Comparison of ENCODE assay signal across 8 cellular contexts in genomic region chr5:32710859-32711692, GRCh38. TPM values are rescaled to one million over a fixed set of nuclear protein-coding genes. Genes with fewer than 3 reads are reported as not detected.
DNase-seq lines count a peak whose midpoint lies in the region; ATAC-seq and TF ChIP-seq lines count a peak whose summit lies in the region.

TSS of gene NPR3 (plus strand) at chr5:32711321. CDS start at chr5:32711777, 456 bp downstream.

- peaks cover 3% of the 10 kb centered on the region for H3K9me3 ChIP-seq in trophoblast cell (ENCODE audit: insufficient read depth, low read depth, low read length)

- TF ChIP-seq CTCF in activated CD8-positive, alpha-beta T cell treated with anti-CD3 and anti-CD28 coated beads for 36 hours (IDR thresholded peaks at IDR 0.05): no peak

- peak within 1 kb of the TSS; percentile 85 for H3K4me2 ChIP-seq in trophoblast cell (ENCODE audit: low read length)

- no peak within 1 kb of the TSS for H2BK120ac ChIP-seq in trophoblast cell (ENCODE audit: insufficient read depth, low read length, poor library complexity)

- peak within 1 kb of the TSS; percentile 72 for H3K4me3 Mint-ChIP-seq in activated CD8-positive, alpha-beta memory T cell treated with anti-CD3 and anti-CD28 coated beads, Interleukin-2, amount 10 ng/mL, durations not matched to agents 7 days and 5 days
- peak within 1 kb of the TSS; percentile 63 for H3K4me3 Mint-ChIP-seq in activated CD8-positive, alpha-beta T cell treated with anti-CD3 and anti-CD28 coated beads for 36 hours

- peak within 1 kb of the TSS; percentile 49 for H3K27ac Mint-ChIP-seq in activated CD8-positive, alpha-beta memory T cell treated with anti-CD3 and anti-CD28 coated beads, Interleukin-2, amount 10 ng/mL, durations not matched to agents 7 days and 5 days
- no peak within 1 kb of the TSS for H3K27ac Mint-ChIP-seq in activated CD8-positive, alpha-beta T cell treated with anti-CD3 and anti-CD28 coated beads for 36 hours

- H3K27ac ChIP-seq in trophoblast cell (ENCODE audit: low read depth, low read length): no peak within 1 kb of the TSS

- no peak within 1 kb of the TSS for H4K8ac ChIP-seq in trophoblast cell (ENCODE audit: low read depth, low read length)

- POLR2A ChIA-PET in activated CD8-positive, alpha-beta T cell treated with anti-CD3 and anti-CD28 coated beads for 36 hours (lab: Charles Lee): no interaction called here
- POLR2A ChIA-PET in HEK293T (lab: Yijun Ruan, JAX): no interaction called here

- no peaks in the 10 kb centered on the region for H3K9me3 Mint-ChIP-seq in activated CD8-positive, alpha-beta memory T cell treated with anti-CD3 and anti-CD28 coated beads, Interleukin-2, amount 10 ng/mL, durations not matched to agents 7 days and 5 days (ENCODE audit: low read depth)
- no peaks in the 10 kb centered on the region for H3K9me3 Mint-ChIP-seq in activated CD8-positive, alpha-beta T cell treated with anti-CD3 and anti-CD28 coated beads for 36 hours

- no peak within 1 kb of the TSS for H3K4ac ChIP-seq in trophoblast cell (ENCODE audit: low read depth, low read length)

- peaks cover 2% of the 10 kb centered on the region for H3K36me3 Mint-ChIP-seq in activated CD8-positive, alpha-beta memory T cell treated with anti-CD3 and anti-CD28 coated beads, Interleukin-2, amount 10 ng/mL, durations not matched to agents 7 days and 5 days
- H3K36me3 Mint-ChIP-seq in activated CD8-positive, alpha-beta T cell treated with anti-CD3 and anti-CD28 coated beads for 36 hours (ENCODE audit: low read depth): no peaks in the 10 kb centered on the region

- peaks cover 49% of the 10 kb centered on the region for H3K27me3 ChIP-seq in trophoblast cell (ENCODE audit: insufficient read depth, low read length)

- intact Hi-C loops in activated CD8-positive, alpha-beta T cell treated with anti-CD3 and anti-CD28 coated beads for 36 hours (cut with micrococcal nuclease): no loop called here
- intact Hi-C loops in cardiac septum (cut with DNase I): loop anchor here (2.0 to 5.0 kb wide), 4 partner anchors 81 to 666 kb away; no protein-coding TSS in a partner anchor

- peaks cover 14 to 25% of the 10 kb centered on the region in 2 experiments for H3K4me1 ChIP-seq in trophoblast cell (ENCODE audit: control insufficient read depth in 1 of 2, insufficient read depth in 2 of 2, low read length in 2 of 2)

- H4K91ac ChIP-seq in trophoblast cell (ENCODE audit: low read depth, low read length): no peak within 1 kb of the TSS

- H3K23ac ChIP-seq in trophoblast cell (ENCODE audit: low read length): no peak within 1 kb of the TSS

- H3K36me3 ChIP-seq in trophoblast cell (ENCODE audit: control insufficient read depth in 1 of 2, insufficient read depth in 2 of 2, low read length in 2 of 2): no peaks in the 10 kb centered on the region

- H3K4me3 ChIP-seq in trophoblast cell (ENCODE audit: low read depth, low read length): peak within 1 kb of the TSS; percentile 60

- no peak for ATAC-seq in activated CD8-positive, alpha-beta memory T cell treated with anti-CD3 and anti-CD28 coated beads, Interleukin-2, amount 10 ng/mL, durations not matched to agents 7 days and 5 days
- ATAC-seq in activated CD8-positive, alpha-beta T cell treated with anti-CD3 and anti-CD28 coated beads for 36 hours: no peak

- peaks cover 83% of the 10 kb centered on the region for H3K27me3 Mint-ChIP-seq in activated CD8-positive, alpha-beta memory T cell treated with anti-CD3 and anti-CD28 coated beads, Interleukin-2, amount 10 ng/mL, durations not matched to agents 7 days and 5 days
- peaks cover 56% of the 10 kb centered on the region for H3K27me3 Mint-ChIP-seq in activated CD8-positive, alpha-beta T cell treated with anti-CD3 and anti-CD28 coated beads for 36 hours

- no peak within 1 kb of the TSS for H3K9ac ChIP-seq in trophoblast cell (ENCODE audit: low read length)

- H3K14ac ChIP-seq in trophoblast cell (ENCODE audit: low read length): no peak within 1 kb of the TSS

- H4K12ac ChIP-seq in trophoblast cell (ENCODE audit: low read depth, low read length): no peak within 1 kb of the TSS

- H3K4me1 Mint-ChIP-seq in activated CD8-positive, alpha-beta memory T cell treated with anti-CD3 and anti-CD28 coated beads, Interleukin-2, amount 10 ng/mL, durations not matched to agents 7 days and 5 days: peaks cover 32% of the 10 kb centered on the region
- H3K4me1 Mint-ChIP-seq in activated CD8-positive, alpha-beta T cell treated with anti-CD3 and anti-CD28 coated beads for 36 hours (ENCODE audit: low read depth): peaks cover 35% of the 10 kb centered on the region

- no peak within 1 kb of the TSS for H2AK5ac ChIP-seq in trophoblast cell (ENCODE audit: low read length)

- CTCF ChIA-PET in activated CD8-positive, alpha-beta memory T cell treated with anti-CD3 and anti-CD28 coated beads, Interleukin-2, amount 10 ng/mL, durations not matched to agents 7 days and 5 days (lab: Charles Lee): interaction anchor here (1.1 kb wide), 1 partner anchor 7 kb away, joined by 3 read pairs; no protein-coding TSS in a partner anchor
- CTCF ChIA-PET in activated CD8-positive, alpha-beta T cell treated with anti-CD3 and anti-CD28 coated beads for 36 hours (lab: Charles Lee): interaction anchor here (1.2 kb wide), 1 partner anchor 48 kb away, joined by 3 read pairs; no protein-coding TSS in a partner anchor
- CTCF ChIA-PET in HEK293T (lab: Yijun Ruan, JAX): interaction anchor here (0.6 kb wide), 1 partner anchor 720 kb away, joined by 3 read pairs; no protein-coding TSS in a partner anchor

- no peak within 1 kb of the TSS for H2AFZ ChIP-seq in trophoblast cell (ENCODE audit: insufficient read depth, low read length, poor library complexity)

- DNase-seq in activated CD8-positive, alpha-beta memory T cell treated with anti-CD3 and anti-CD28 coated beads, Interleukin-2, amount 10 ng/mL, durations not matched to agents 7 days and 5 days: no peak
- no peak for DNase-seq in activated CD8-positive, alpha-beta memory T cell treated with anti-CD3 and anti-CD28 coated beads for 24 hours
- DNase-seq in activated CD8-positive, alpha-beta T cell treated with anti-CD3 and anti-CD28 coated beads for 36 hours: peak; percentile 17
- peak; percentile 70 for DNase-seq in cardiac septum (ENCODE audit: low spot score)
- no peak for DNase-seq in trophoblast cell
- DNase-seq in GOT3 (lab: John Stamatoyannopoulos, UW): no peak
- DNase-seq in HEK293T (ENCODE audit: extremely low spot score): no peak
- no peak for DNase-seq in NCI-H510A treated with DMSO at 0.1 percent for 48 hours (lab: John Stamatoyannopoulos, UW)

- no peaks in the 10 kb centered on the region for H3K79me2 ChIP-seq in trophoblast cell (ENCODE audit: control insufficient read depth, insufficient read depth, low read length, poor library complexity)

- H2BK12ac ChIP-seq in trophoblast cell (ENCODE audit: low read length): no peak within 1 kb of the TSS

- no peak within 1 kb of the TSS for H2BK5ac ChIP-seq in trophoblast cell (ENCODE audit: low read depth, low read length, poor library complexity)

- no peak within 1 kb of the TSS for H3K18ac ChIP-seq in trophoblast cell (ENCODE audit: low read length)

- H3K79me1 ChIP-seq in trophoblast cell (ENCODE audit: low read length): no peaks in the 10 kb centered on the region

- no CpG with 5 or more reads among the region's 44 CpGs for WGBS in trophoblast cell (ENCODE audit: extremely low coverage, insufficient coverage, insufficient read length)

TF ChIP-seq in HEK293T, 16 proteins besides CTCF, POLR2A, EP300 and RAD21:
- TF ChIP-seq FOXA1 (IDR thresholded peaks at IDR 0.05): no peak

RNA-seq across cellular contexts. Expression of gene NPR3, which starts in this region (rescaled TPM):
- total RNA-seq in activated CD8-positive, alpha-beta memory T cell treated with anti-CD3 and anti-CD28 coated beads, Interleukin-2, amount 10 ng/mL, durations not matched to agents 7 days and 5 days: under 1 TPM in 1 of 2 experiments, not detected in 1; 0.16 TPM
- under 1 TPM; 0.05 to 0.16 TPM for total RNA-seq in activated CD8-positive, alpha-beta T cell treated with anti-CD3 and anti-CD28 coated beads for 36 hours
- total RNA-seq in cardiac septum: 44.6 TPM
- polyA plus RNA-seq in trophoblast cell (2013): 2.4 and 3.3 TPM in 2 replicates

Comparison
In these comparisons a context has a peak if more than half of its experiments do, and no peak if none do; other contexts are left out.
1. RNA of gene NPR3 (total RNA-seq): 44.6 TPM in cardiac septum (single experiment); 0.16 TPM in activated CD8-positive, alpha-beta memory T cell treated with anti-CD3 and anti-CD28 coated beads, Interleukin-2, amount 10 ng/mL, durations not matched to agents 7 days and 5 days and 0.05 to 0.16 TPM in activated CD8-positive, alpha-beta T cell treated with anti-CD3 and anti-CD28 coated beads for 36 hours; every median in the first group is over 10 times any median in the second.
2. Peak in DNase-seq in activated CD8-positive, alpha-beta T cell treated with anti-CD3 and anti-CD28 coated beads for 36 hours; RNA of the gene not detected or under 1 TPM.